In genomic region chr10:61750943-61751471, GRCh38 we compare ENCODE assay signal across 8 cellular contexts.
DNase-seq lines count a peak whose midpoint lies in the region; ATAC-seq and TF ChIP-seq lines count a peak whose summit lies in the region.

No MANE protein-coding gene starts in this region.

- peak; percentile 40 to 56 (median 42) for TF ChIP-seq CTCF in nephron (IDR thresholded peaks at IDR 0.05; ENCODE audit: unreplicated experiment in 3 of 3)

- peaks cover 59% of the 10 kb centered on the region for H3K4me1 Mint-ChIP-seq in nephron

- H3K27me3 Mint-ChIP-seq in nephron (ENCODE audit: low read depth) = no peaks in the 10 kb centered on the region

- no peaks in the 10 kb centered on the region for H3K9me3 Mint-ChIP-seq in nephron

- no peaks in the 10 kb centered on the region for H3K36me3 Mint-ChIP-seq in nephron (ENCODE audit: low read depth)

- ATAC-seq in GM18517 (IDR thresholded peaks at IDR 0.05; ENCODE audit: unreplicated experiment) (peak; percentile 73), HG02973 (IDR thresholded peaks at IDR 0.05; ENCODE audit: unreplicated experiment) (peak; percentile 91)

- H3K27ac ChIP-seq in epithelial cell of prostate (peak overlapping the region; percentile 55), substantia nigra (ENCODE audit: low read depth, low read length, poor library complexity, severe bottlenecking) (no peak overlapping the region)

- peak overlapping the region in 2 of 3 experiments; percentile 21 to 40 for H3K4me3 Mint-ChIP-seq in nephron

- peak overlapping the region; percentile 94 to 96 (median 94) for H3K27ac Mint-ChIP-seq in nephron

- DNase-seq in AG08396 (ENCODE audit: low spot score) (peak; percentile 51), NCI-H526 treated with DMSO at 0.1 percent for 48 hours (lab: John Stamatoyannopoulos, UW) (peak; percentile 25), epithelial cell of prostate (ENCODE audit: low read depth, low spot score) (peak; percentile 29), substantia nigra (lab: John Stamatoyannopoulos, UW) (peak in 29 of 49 donors; percentile 1 to 55 (median 12))
- DNase-seq in activated CD8-positive, alpha-beta memory T cell treated with anti-CD3 and anti-CD28 coated beads for 24 hours = peak; percentile 82

Comparison
In these comparisons a context has a peak if more than half of its experiments do, and no peak if none do; other contexts are left out.
1. DNase-seq: peak in every context shown above with its lines; median percentile 82 in activated CD8-positive, alpha-beta memory T cell treated with anti-CD3 and anti-CD28 coated beads for 24 hours; 51 in AG08396; 29 in epithelial cell of prostate; 25 in NCI-H526 treated with DMSO at 0.1 percent for 48 hours; 12 in substantia nigra.